Comparison of ENCODE assay signal across 19 cellular contexts in genomic region chr9:103430469-103430868, GRCh38.
A peak's percentile ranks its signal among the peaks of the same experiment; 100 is the strongest.
DNase-seq lines count a peak whose midpoint lies in the region; FAIRE-seq and TF ChIP-seq lines count a peak whose summit lies in the region.
"Had no signal": no experiment of that assay in that cellular context is flagged by ENCODE, and none has a peak within 500 bp of the region (broad histone marks: within the 10 kb centered on the region; RNA-seq: fewer than 3 reads in every experiment).

No MANE protein-coding gene starts in this region.

- H3K4me3 ChIP-seq in SK-N-MC (no peak overlapping the region), kidney (ENCODE audit: low read length in 2 of 2) (no peak overlapping the region)
- H3K4me3 ChIP-seq: BLaER1, GM12878, GM23248 had no signal

- FAIRE-seq in G401.6 (lab: Jason Lieb, UNC) (peak; percentile 21), kidney (lab: Jason Lieb, UNC) (peak; percentile 32)
- FAIRE-seq: GM12878, GM19239 had no signal

- H3K9ac ChIP-seq in SK-N-MC (ENCODE audit: insufficient read length) (no peak overlapping the region), kidney (ENCODE audit: low read length in 2 of 2) (no peak overlapping the region)
- H3K9ac ChIP-seq: BLaER1, GM23248 had no signal

- H3K27me3 Mint-ChIP-seq in HFFc6 (ENCODE audit: insufficient read depth) = no peaks in the 10 kb centered on the region; the same call in 1 of the 2 replicates
- H3K27me3 Mint-ChIP-seq: B cell; CD4-positive, CD25-positive, alpha-beta regulatory T cell had no signal

- H3K36me3 ChIP-seq in SK-N-MC (ENCODE audit: insufficient read depth, low read length) = no peaks in the 10 kb centered on the region
- H3K36me3 ChIP-seq in kidney (ENCODE audit: control insufficient read depth in 1 of 2, insufficient read depth in 2 of 2, low read length in 2 of 2) = no peaks in the 10 kb centered on the region
- H3K36me3 ChIP-seq: BLaER1 had no signal

- intact Hi-C loops in kidney (cut with DNase I) = no loop called here

- DNase-seq in SK-N-MC (ENCODE audit: low read depth, low spot score) = no peak
- no peak for DNase-seq in kidney
- DNase-seq in HFFc6 = no peak
- no peak for DNase-seq in ecto neural progenitor cell (ENCODE audit: low spot score)
- no peak for DNase-seq in T-helper 2 cell
- DNase-seq: Caco-2; CD4-positive, CD25-positive, alpha-beta regulatory T cell; CD8-positive, alpha-beta T cell; DMS153; DND-41; GDM1; GM23248; H9 had no signal

- H3K27ac ChIP-seq in SK-N-MC = peak overlapping the region; percentile 54; the same call in 1 of the 2 replicates
- H3K27ac ChIP-seq in kidney (ENCODE audit: low read depth in 2 of 2, low read length in 2 of 2) = no peak overlapping the region
- H3K27ac ChIP-seq: BLaER1, C4-2B, GM23248 had no signal

- H3K4me1 ChIP-seq in kidney (ENCODE audit: control insufficient read depth in 1 of 2, insufficient read depth in 1 of 2, low read depth in 1 of 2, low read length in 2 of 2) = no peaks in the 10 kb centered on the region
- H3K4me1 ChIP-seq: BLaER1, Caco-2 had no signal

- no peak overlapping the region for H3K4me3 Mint-ChIP-seq in HFFc6
- H3K4me3 Mint-ChIP-seq: B cell; CD4-positive, CD25-positive, alpha-beta regulatory T cell; CD8-positive, alpha-beta T cell; H9 had no signal

- H3K36me3 Mint-ChIP-seq in HFFc6 (ENCODE audit: low read depth) = no peaks in the 10 kb centered on the region
- H3K36me3 Mint-ChIP-seq: CD4-positive, CD25-positive, alpha-beta regulatory T cell; CD8-positive, alpha-beta T cell had no signal

- H3K27ac Mint-ChIP-seq in HFFc6 = no peak overlapping the region
- H3K27ac Mint-ChIP-seq: B cell; CD4-positive, CD25-positive, alpha-beta regulatory T cell; CD8-positive, alpha-beta T cell; H9 had no signal

- no peaks in the 10 kb centered on the region for H3K4me1 Mint-ChIP-seq in HFFc6 (ENCODE audit: low read depth)
- H3K4me1 Mint-ChIP-seq: B cell; CD4-positive, CD25-positive, alpha-beta regulatory T cell; H9 had no signal

- no peak for TF ChIP-seq CTCF in kidney (IDR thresholded peaks at IDR 0.05; ENCODE audit: borderline replicate concordance, extremely low read depth, insufficient read depth)
- TF ChIP-seq CTCF in HFFc6 (IDR thresholded peaks at IDR 0.05) = no peak

- peaks cover 23% of the 10 kb centered on the region for H3K9me3 Mint-ChIP-seq in HFFc6

- H3K9me3 ChIP-seq in SK-N-MC (ENCODE audit: low read depth, low read length) (no peaks in the 10 kb centered on the region), kidney (ENCODE audit: control insufficient read depth in 1 of 2, low read length in 2 of 2) (no peaks in the 10 kb centered on the region)
- H3K9me3 ChIP-seq: BLaER1, Caco-2 had no signal
